16 cellular contexts compared by ENCODE assay signal in genomic region chr2:46858697-46859080, GRCh38. TPM values are rescaled to one million over a fixed set of nuclear protein-coding genes. Genes with fewer than 3 reads are reported as not detected.
A peak's percentile ranks its signal among the peaks of the same experiment; 100 is the strongest.
DNase-seq lines count a peak whose midpoint lies in the region; ATAC-seq and TF ChIP-seq lines count a peak whose summit lies in the region.
"Had no signal": no experiment of that assay in that cellular context is flagged by ENCODE, and none has a peak within 500 bp of the region (broad histone marks: within the 10 kb centered on the region; RNA-seq: fewer than 3 reads in every experiment).

No MANE protein-coding gene starts in this region.

- WGBS in suprapubic skin, result 89% methylated on average over 4 of the region's 4 CpGs

- H3K36me3 ChIP-seq in suprapubic skin (no peaks in the 10 kb centered on the region), ascending aorta (no peaks in the 10 kb centered on the region)

- no peak for TF ChIP-seq EP300 in suprapubic skin (IDR thresholded peaks at IDR 0.05)

- intact Hi-C loops in ascending aorta (cut with DNase I), result loop anchor here (10.0 kb wide), 1 partner anchor 1834 kb away; no protein-coding TSS in a partner anchor

- no peak overlapping the region for H3K4me3 ChIP-seq in astrocyte of the spinal cord (ENCODE audit: low read depth, low read length)
- no peak overlapping the region for H3K4me3 ChIP-seq in suprapubic skin
- H3K4me3 ChIP-seq in ascending aorta, result no peak overlapping the region

- H3K27me3 ChIP-seq in suprapubic skin (no peaks in the 10 kb centered on the region), ascending aorta (no peaks in the 10 kb centered on the region)

- H3K9me3 ChIP-seq in suprapubic skin (no peaks in the 10 kb centered on the region), ascending aorta (no peaks in the 10 kb centered on the region)

- TF ChIP-seq CTCF in astrocyte of the spinal cord (IDR thresholded peaks at IDR 0.05; ENCODE audit: low read depth, low read length) (no peak), suprapubic skin (IDR thresholded peaks at IDR 0.05) (no peak), ascending aorta (IDR thresholded peaks at IDR 0.05) (no peak)

- in situ Hi-C loops in astrocyte of the spinal cord (cut with HindIII; ENCODE audit: low sequenced_read_pairs), result no loop called here

- H3K27ac ChIP-seq in suprapubic skin, result peak overlapping the region; percentile 59
- H3K27ac ChIP-seq in ascending aorta, result peak overlapping the region in 1 of 2 donors; percentile 31
- H3K27ac ChIP-seq: VCaP had no signal

- H3K4me1 ChIP-seq in suprapubic skin (peaks cover 29% of the 10 kb centered on the region), ascending aorta (peaks cover 9 to 22% of the 10 kb centered on the region in 2 donors)

- no peak for ATAC-seq in HG02571 (IDR thresholded peaks at IDR 0.05; ENCODE audit: unreplicated experiment)
- ATAC-seq: activated naive CD8-positive, alpha-beta T cell treated with anti-CD3 and anti-CD28 coated beads, Interleukin-2, amount 50 U/mL, for 24 hours had no signal

- peak; percentile 97 for DNase-seq in GM04504 (ENCODE audit: low read depth)
- peak; percentile 82 for DNase-seq in astrocyte of the spinal cord (ENCODE audit: low read depth, low spot score)
- DNase-seq in iris pigment epithelial cell (ENCODE audit: low read depth), result peak; percentile 92
- no peak for DNase-seq in suprapubic skin (ENCODE audit: low spot score in 2 of 2)
- DNase-seq in effector CD8-positive, alpha-beta T cell (lab: John Stamatoyannopoulos, UW), result no peak
- no peak for DNase-seq in foreskin melanocyte
- no peak for DNase-seq in ascending aorta (ENCODE audit: low spot score in 2 of 2)
- DNase-seq: activated CD8-positive, alpha-beta memory T cell treated with anti-CD3 and anti-CD28 coated beads, Interleukin-2, amount 50 U/mL, for 4 hours; activated naive CD8-positive, alpha-beta T cell treated with anti-CD3 and anti-CD28 coated beads, Interleukin-2, amount 50 U/mL, for 24 hours; CD4-positive, alpha-beta T cell; Kasumi-1; NK-92 treated with Interleukin-12 subunit alpha and Interleukin-12 subunit beta, amount 100 ng/mL, for 24 hours; stimulated activated CD4-positive, alpha-beta T cell treated with anti-CD3 and anti-CD28 coated beads, Interleukin-4, amount 100 ng/mL, for 4 hours; stimulated activated naive CD4-positive, alpha-beta T cell treated with Interleukin-2 at 50 U/mL for 16 hours had no signal

- TF ChIP-seq POLR2A in suprapubic skin (IDR thresholded peaks at IDR 0.05), result no peak

RNA-seq across cellular contexts. Expression of gene MCFD2, which starts 56.9 kb away (rescaled TPM):
- total RNA-seq in suprapubic skin (10 to 100 TPM; 40.5 to 42.4 (median 41.6) TPM), ascending aorta (171 TPM)

Comparison
In these comparisons a context has a peak if more than half of its experiments do, and no peak if none do; other contexts are left out.
1. DNase-seq: peak in GM04504 (single experiment), astrocyte of the spinal cord (single experiment) and iris pigment epithelial cell (single experiment); none in suprapubic skin (0 of 2), effector CD8-positive, alpha-beta T cell (single experiment), foreskin melanocyte (single experiment) and ascending aorta (0 of 2).